Comparison of ENCODE assay signal across 18 cellular contexts in genomic region chr15:89785064-89785770, GRCh38. TPM values are rescaled to one million over a fixed set of nuclear protein-coding genes. Genes with fewer than 3 reads are reported as not detected.
DNase-seq lines count a peak whose midpoint lies in the region; ATAC-seq and TF ChIP-seq lines count a peak whose summit lies in the region.
"Had no signal": no experiment of that assay in that cellular context is flagged by ENCODE, and none has a peak within 500 bp of the region (broad histone marks: within the 10 kb centered on the region; RNA-seq: fewer than 3 reads in every experiment).

No MANE protein-coding gene starts in this region.

- no TSS peak for BruUV-seq in mammary epithelial cell (replicated peaks; lab: Mats Ljungman, UMichigan)

- peaks cover 0 to 26% (median 0%) of the 10 kb centered on the region in 9 donors for H3K4me1 ChIP-seq in heart right ventricle
- peaks cover 40% of the 10 kb centered on the region for H3K4me1 ChIP-seq in mammary epithelial cell (ENCODE audit: insufficient read depth, low read length)
- peaks cover 9% of the 10 kb centered on the region for H3K4me1 ChIP-seq in lower lobe of right lung
- H3K4me1 ChIP-seq in upper lobe of right lung, result no peaks in the 10 kb centered on the region
- H3K4me1 ChIP-seq in BE2C, result peaks cover 9% of the 10 kb centered on the region
- H3K4me1 ChIP-seq: ascending aorta had no signal

- H2AFZ ChIP-seq in mammary epithelial cell (ENCODE audit: low read depth, low read length), result peak overlapping the region; percentile 84

- ATAC-seq in Right ventricle myocardium superior (ENCODE audit: poor library complexity) (peak; percentile 45), heart right ventricle (no peak), lower lobe of right lung (peak; percentile 27 to 43), upper lobe of right lung (peak; percentile 62), GM19324 (IDR thresholded peaks at IDR 0.05; ENCODE audit: low FRiP score, unreplicated experiment) (no peak)
- ATAC-seq: activated CD8-positive, alpha-beta memory T cell treated with anti-CD3 and anti-CD28 coated beads, Interleukin-2, amount 10 ng/mL, durations not matched to agents 7 days and 5 days had no signal

- no peaks in the 10 kb centered on the region for H4K20me1 ChIP-seq in mammary epithelial cell (ENCODE audit: insufficient read depth, low read length)

- no peak overlapping the region for H3K9ac ChIP-seq in mammary epithelial cell (ENCODE audit: insufficient read depth, low read length)
- H3K9ac ChIP-seq: KMS-11 had no signal

- dilution Hi-C loops in mammary epithelial cell (cut with HindIII; ENCODE audit: low sequenced_read_pairs), result no loop called here

- H3K79me2 ChIP-seq in mammary epithelial cell (ENCODE audit: insufficient read depth, low read length), result no peaks in the 10 kb centered on the region

- WGBS in heart right ventricle, 2 donors, result 71 to 74% methylated on average over 13 of the region's 13 CpGs
- 33% methylated on average over 9 of the region's 13 CpGs for WGBS in mammary epithelial cell (ENCODE audit: low coverage, missing lambda C conversion rate)

- no peaks in the 10 kb centered on the region for H3K27me3 ChIP-seq in heart right ventricle
- no peaks in the 10 kb centered on the region for H3K27me3 ChIP-seq in mammary epithelial cell (ENCODE audit: insufficient read depth, low read length)
- no peaks in the 10 kb centered on the region for H3K27me3 ChIP-seq in lower lobe of right lung (ENCODE audit: low read depth)
- H3K27me3 ChIP-seq in upper lobe of right lung, result no peaks in the 10 kb centered on the region
- no peaks in the 10 kb centered on the region for H3K27me3 ChIP-seq in BE2C
- H3K27me3 ChIP-seq: ascending aorta, ovary had no signal

- H3K4me2 ChIP-seq in mammary epithelial cell (ENCODE audit: insufficient read depth, low read depth, low read length), result peak overlapping the region; percentile 19
- H3K4me2 ChIP-seq: KMS-11 had no signal

- H3K36me3 ChIP-seq in heart right ventricle (peaks cover 0 to 46% (median 0%) of the 10 kb centered on the region in 9 donors), mammary epithelial cell (ENCODE audit: insufficient read depth, low read length) (no peaks in the 10 kb centered on the region), lower lobe of right lung (no peaks in the 10 kb centered on the region), upper lobe of right lung (no peaks in the 10 kb centered on the region), BE2C (no peaks in the 10 kb centered on the region)
- H3K36me3 ChIP-seq: ascending aorta, ovary had no signal

- DNase-seq in Right ventricle myocardium superior (no peak), heart right ventricle (no peak), mammary epithelial cell (no peak), lower lobe of right lung (no peak), upper lobe of right lung (no peak), BE2C (no peak), GM19238 (ENCODE audit: insufficient read length, low spot score) (no peak)
- DNase-seq: activated B cell treated with CpG ODN at 0.5 μM for 24 hours; activated CD8-positive, alpha-beta memory T cell treated with anti-CD3 and anti-CD28 coated beads, Interleukin-2, amount 10 ng/mL, durations not matched to agents 7 days and 5 days; activated gamma-delta T cell; CD4-positive, alpha-beta memory T cell; midbrain; ovary had no signal

- CTCF ChIA-PET in mammary epithelial cell (lab: Charles Lee; ENCODE audit: low non-redundant PET), result no interaction called here

- H3K27ac ChIP-seq in heart right ventricle, result no peak overlapping the region
- no peak overlapping the region for H3K27ac ChIP-seq in mammary epithelial cell (ENCODE audit: insufficient read depth, low read depth, low read length)
- H3K27ac ChIP-seq in lower lobe of right lung, result no peak overlapping the region
- no peak overlapping the region for H3K27ac ChIP-seq in upper lobe of right lung
- H3K27ac ChIP-seq: ascending aorta, KMS-11, ovary had no signal

- TF ChIP-seq CTCF in heart right ventricle (IDR thresholded peaks at IDR 0.05) (no peak), mammary epithelial cell (conservative IDR thresholded peaks at IDR 0.05 in 1 of 2, IDR thresholded peaks at IDR 0.05 in 1 of 2; ENCODE audit: extremely low read depth in 1 of 2, insufficient read depth in 1 of 2, low read depth in 1 of 2, low read length in 2 of 2) (no peak), lower lobe of right lung (IDR thresholded peaks at IDR 0.05) (no peak), upper lobe of right lung (IDR thresholded peaks at IDR 0.05) (no peak), BE2C (IDR thresholded peaks at IDR 0.05; ENCODE audit: low read depth, low read length) (no peak)

- intact Hi-C loops in Right ventricle myocardium superior (cut with DNase I), result no loop called here
- intact Hi-C loops in heart right ventricle (cut with DNase I), result no loop called here
- intact Hi-C loops in mammary epithelial cell (cut with micrococcal nuclease), result no loop called here
- intact Hi-C loops in lower lobe of right lung (cut with DNase I), result no loop called here
- intact Hi-C loops in upper lobe of right lung (cut with DNase I), result no loop called here

- peaks cover 0 to 25% (median 4%) of the 10 kb centered on the region in 11 donors for H3K9me3 ChIP-seq in heart right ventricle
- peaks cover 5% of the 10 kb centered on the region for H3K9me3 ChIP-seq in mammary epithelial cell (replicated peaks; ENCODE audit: insufficient read depth, low read length)
- H3K9me3 ChIP-seq in lower lobe of right lung, result no peaks in the 10 kb centered on the region
- no peaks in the 10 kb centered on the region for H3K9me3 ChIP-seq in upper lobe of right lung
- no peaks in the 10 kb centered on the region for H3K9me3 ChIP-seq in BE2C
- H3K9me3 ChIP-seq: ovary had no signal

- in situ Hi-C loops in mammary epithelial cell (cut with MboI; ENCODE audit: low sequenced_read_pairs in 2 of 2), result no loop called here

- H3K4me3 ChIP-seq in heart right ventricle (no peak overlapping the region), mammary epithelial cell (replicated peaks in 1 of 3; ENCODE audit: insufficient read depth in 1 of 3, low read depth in 2 of 3, low read length in 3 of 3) (no peak overlapping the region), lower lobe of right lung (no peak overlapping the region), upper lobe of right lung (no peak overlapping the region), BE2C (ENCODE audit: low read depth, low read length) (no peak overlapping the region)
- H3K4me3 ChIP-seq: ascending aorta, ovary had no signal

RNA-seq across cellular contexts. Expression of gene MESP2, which starts 9.1 kb away (rescaled TPM):
- total RNA-seq in Right ventricle myocardium superior (0.13 TPM), heart right ventricle (under 1 TPM in 5 of 10 donors, not detected in 5; 0.21 to 0.52 (median 0.32) TPM), mammary epithelial cell (under 1 TPM in 1 of 2 donors, not detected in 1; 0.31 TPM), lower lobe of right lung (not detected), upper lobe of right lung (not detected)
- polyA plus RNA-seq in heart right ventricle (under 1 TPM; 0.04 to 0.73 TPM), mammary epithelial cell (0.10 TPM)
- not detected for polyA minus RNA-seq in mammary epithelial cell
- not detected for polyA plus RNA-seq in BE2C (2012; ENCODE audit: insufficient read depth, insufficient read length, low read depth)
- total RNA-seq: activated CD8-positive, alpha-beta memory T cell treated with anti-CD3 and anti-CD28 coated beads, Interleukin-2, amount 10 ng/mL, durations not matched to agents 7 days and 5 days; ascending aorta; CD4-positive, alpha-beta memory T cell; G401; NCI-H460; ovary had no signal
- polyA plus RNA-seq: CD4-positive, alpha-beta memory T cell had no signal

RNA-seq across cellular contexts. Expression of gene ANPEP, which starts 29.4 kb away (rescaled TPM):
- total RNA-seq in Right ventricle myocardium superior (6.6 TPM), heart right ventricle (10 to 100 TPM in 1 of 10 donors, 1 to 10 TPM in 8, under 1 TPM in 1; 0.77 to 17.8 (median 2.4) TPM), mammary epithelial cell (1 to 10 TPM; 4.3 to 5.9 TPM), lower lobe of right lung (104 TPM), upper lobe of right lung (42.6 TPM)
- polyA plus RNA-seq in heart right ventricle (1 to 10 TPM; 6.1 to 9.9 TPM), mammary epithelial cell (1.5 TPM)
- not detected for polyA minus RNA-seq in mammary epithelial cell
- polyA plus RNA-seq in BE2C (2012; ENCODE audit: insufficient read depth, insufficient read length, low read depth), result 1.4 TPM
- total RNA-seq: G401 had no signal
- polyA plus RNA-seq: CD4-positive, alpha-beta memory T cell had no signal

RNA-seq across cellular contexts. Expression of gene MESP1, which starts 34.2 kb away (rescaled TPM):
- total RNA-seq in Right ventricle myocardium superior (11.6 TPM), heart right ventricle (1 to 10 TPM; 1.3 to 7.6 (median 5.6) TPM), mammary epithelial cell (under 1 TPM in 1 of 2 donors, not detected in 1; under 0.01 TPM), lower lobe of right lung (0.53 TPM), upper lobe of right lung (4.9 TPM)
- polyA plus RNA-seq in heart right ventricle (1 to 10 TPM; 1.3 to 9.2 TPM), mammary epithelial cell (not detected)
- polyA minus RNA-seq in mammary epithelial cell, result not detected
- 8.4 TPM for polyA plus RNA-seq in BE2C (2012; ENCODE audit: insufficient read depth, insufficient read length, low read depth)
- total RNA-seq: G401 had no signal

Comparison
In these comparisons a context has a peak if more than half of its experiments do, and no peak if none do; other contexts are left out.
1. ATAC-seq: peak in Right ventricle myocardium superior (single experiment), lower lobe of right lung (2 of 2) and upper lobe of right lung (single experiment); none in heart right ventricle (0 of 8) and GM19324 (single experiment).